In the genomic region with DNA sequence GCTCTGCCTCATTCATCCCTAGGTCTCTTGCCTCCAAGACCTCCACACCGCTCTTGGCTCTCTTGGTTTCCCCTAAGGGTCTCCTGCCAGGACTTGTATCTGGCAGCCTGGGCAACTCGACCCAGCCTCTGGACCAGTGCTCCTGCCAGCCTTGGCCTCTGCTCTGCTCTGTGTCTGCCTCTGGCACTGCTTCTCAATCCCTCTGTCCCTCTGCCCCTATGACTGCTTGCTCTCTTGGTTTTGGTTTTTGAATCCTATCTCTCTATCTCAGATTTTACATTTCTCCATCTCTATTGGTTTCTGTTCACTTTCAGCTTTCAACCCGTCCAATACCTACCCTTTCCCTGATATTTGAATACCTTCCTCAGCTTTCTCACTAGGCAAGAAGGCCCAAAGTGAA, we compare ENCODE assay signal across 10 cellular contexts. TPM values are rescaled to one million over a fixed set of nuclear protein-coding genes. Genes with fewer than 3 reads are reported as not detected.
DNase-seq lines count a peak whose midpoint lies in the region; ATAC-seq, FAIRE-seq and TF ChIP-seq lines count a peak whose summit lies in the region.
"Had no signal": no experiment of that assay in that cellular context is flagged by ENCODE, and none has a peak within 500 bp of the region (broad histone marks: within the 10 kb centered on the region; RNA-seq: fewer than 3 reads in every experiment).

No MANE protein-coding gene starts in this region.

- no peak for TF ChIP-seq EP300 in suprapubic skin (IDR thresholded peaks at IDR 0.05)

- peak; percentile 37 to 52 for ATAC-seq in activated CD4-positive, CD25-positive, alpha-beta regulatory T cell treated with anti-CD3 and anti-CD28 coated beads, Interleukin-2, amount 50 U/mL, for 24 hours
- peak; percentile 34 for ATAC-seq in activated naive CD8-positive, alpha-beta T cell treated with anti-CD3 and anti-CD28 coated beads, Interleukin-2, amount 10 ng/mL, durations not matched to agents 7 days and 5 days (ENCODE audit: low read depth)
- ATAC-seq in left lung, result no peak
- no peak for ATAC-seq in HG02588 (IDR thresholded peaks at IDR 0.05; ENCODE audit: unreplicated experiment)

- H3K27ac ChIP-seq in left lung (peak overlapping the region; percentile 73 to 87), suprapubic skin (peak overlapping the region; percentile 73)
- H3K27ac ChIP-seq: 22Rv1 had no signal

- H3K27me3 ChIP-seq in left lung (no peaks in the 10 kb centered on the region), suprapubic skin (no peaks in the 10 kb centered on the region)

- no peaks in the 10 kb centered on the region for H3K9me3 Mint-ChIP-seq in activated naive CD8-positive, alpha-beta T cell treated with anti-CD3 and anti-CD28 coated beads, Interleukin-2, amount 10 ng/mL, durations not matched to agents 7 days and 5 days

- peak overlapping the region; percentile 95 for H3K27ac Mint-ChIP-seq in activated naive CD8-positive, alpha-beta T cell treated with anti-CD3 and anti-CD28 coated beads, Interleukin-2, amount 10 ng/mL, durations not matched to agents 7 days and 5 days

- no peak for DNase-seq in activated CD4-positive, CD25-positive, alpha-beta regulatory T cell treated with anti-CD3 and anti-CD28 coated beads, Interleukin-2, amount 50 U/mL, for 72 hours
- no peak for DNase-seq in activated naive CD8-positive, alpha-beta T cell treated with anti-CD3 and anti-CD28 coated beads, Interleukin-2, amount 10 ng/mL, durations not matched to agents 7 days and 5 days
- DNase-seq in left lung (no peak), suprapubic skin (ENCODE audit: low spot score in 2 of 2) (no peak), GM03348 (ENCODE audit: low spot score) (no peak), HTR-8/SVneo (ENCODE audit: insufficient read length, low spot score) (no peak)

- H3K4me1 ChIP-seq in left lung (peaks cover 12 to 96% of the 10 kb centered on the region in 2 donors), suprapubic skin (peaks cover 80% of the 10 kb centered on the region)

- H3K9me3 ChIP-seq in left lung (no peaks in the 10 kb centered on the region), suprapubic skin (no peaks in the 10 kb centered on the region)

- WGBS in suprapubic skin, result 67% methylated on average over 3 of the region's 3 CpGs

- no peak for TF ChIP-seq POLR2A in suprapubic skin (IDR thresholded peaks at IDR 0.05)

- TF ChIP-seq CTCF in left lung (IDR thresholded peaks at IDR 0.05), result no peak
- no peak for TF ChIP-seq CTCF in suprapubic skin (IDR thresholded peaks at IDR 0.05)

- POLR2A ChIA-PET in activated naive CD8-positive, alpha-beta T cell treated with anti-CD3 and anti-CD28 coated beads, Interleukin-2, amount 10 ng/mL, durations not matched to agents 7 days and 5 days (lab: Charles Lee), result interaction anchor here (0.6 to 3.0 kb wide), 12 partner anchors 9 to 658 kb away, joined by 3 to 12 read pairs (median 4); a partner anchor contains a TSS

- peak overlapping the region in 1 of 2 donors; percentile 82 for H3K4me3 ChIP-seq in left lung
- H3K4me3 ChIP-seq in suprapubic skin, result peak overlapping the region; percentile 64

- H3K36me3 ChIP-seq in left lung, result peaks cover 0 to 33% of the 10 kb centered on the region in 2 donors
- H3K36me3 ChIP-seq in suprapubic skin, result peaks cover 26% of the 10 kb centered on the region

- peaks cover 17% of the 10 kb centered on the region for H3K36me3 Mint-ChIP-seq in activated naive CD8-positive, alpha-beta T cell treated with anti-CD3 and anti-CD28 coated beads, Interleukin-2, amount 10 ng/mL, durations not matched to agents 7 days and 5 days

- no peaks in the 10 kb centered on the region for H3K27me3 Mint-ChIP-seq in activated naive CD8-positive, alpha-beta T cell treated with anti-CD3 and anti-CD28 coated beads, Interleukin-2, amount 10 ng/mL, durations not matched to agents 7 days and 5 days

- FAIRE-seq in HTR-8/SVneo (lab: Jason Lieb, UNC), result no peak
- FAIRE-seq: RCC 7860 had no signal

- peak overlapping the region; percentile 73 for H3K4me3 Mint-ChIP-seq in activated naive CD8-positive, alpha-beta T cell treated with anti-CD3 and anti-CD28 coated beads, Interleukin-2, amount 10 ng/mL, durations not matched to agents 7 days and 5 days

- peaks cover 50% of the 10 kb centered on the region for H3K4me1 Mint-ChIP-seq in activated naive CD8-positive, alpha-beta T cell treated with anti-CD3 and anti-CD28 coated beads, Interleukin-2, amount 10 ng/mL, durations not matched to agents 7 days and 5 days

- intact Hi-C loops in left lung (cut with DNase I), result no loop called here

RNA-seq across cellular contexts. Expression of a gene that starts 6.3 kb away (rescaled TPM):
- total RNA-seq in activated naive CD8-positive, alpha-beta T cell treated with anti-CD3 and anti-CD28 coated beads, Interleukin-2, amount 10 ng/mL, durations not matched to agents 7 days and 5 days, result 10 to 100 TPM; 84.5 to 90.6 TPM
- total RNA-seq in left lung (100 to 1,000 TPM in 1 of 2 donors, 10 to 100 TPM in 1; 76.4 to 142 TPM), suprapubic skin (10 to 100 TPM; 16.3 to 36.4 (median 24.8) TPM)

RNA-seq across cellular contexts. Expression of a gene that starts 28.3 kb away (rescaled TPM):
- total RNA-seq in activated naive CD8-positive, alpha-beta T cell treated with anti-CD3 and anti-CD28 coated beads, Interleukin-2, amount 10 ng/mL, durations not matched to agents 7 days and 5 days, result 1 to 10 TPM; 1.4 to 2.0 TPM
- total RNA-seq in left lung (10 to 100 TPM; 18.1 to 19.0 TPM), suprapubic skin (100 to 1,000 TPM in 3 of 4 donors, 10 to 100 TPM in 1; 99.5 to 134 (median 113) TPM)

RNA-seq across cellular contexts. Expression of a gene that starts 48.5 kb away (rescaled TPM):
- total RNA-seq in activated naive CD8-positive, alpha-beta T cell treated with anti-CD3 and anti-CD28 coated beads, Interleukin-2, amount 10 ng/mL, durations not matched to agents 7 days and 5 days, result under 1 TPM; 0.39 to 0.65 TPM
- total RNA-seq in left lung (10 to 100 TPM in 1 of 2 donors, under 1 TPM in 1; 0.99 to 10.3 TPM), suprapubic skin (1 to 10 TPM in 1 of 4 donors, under 1 TPM in 3; 0.38 to 1.7 (median 0.73) TPM)

Comparison
In these comparisons a context has a peak if more than half of its experiments do, and no peak if none do; other contexts are left out.
1. ATAC-seq: peak in activated CD4-positive, CD25-positive, alpha-beta regulatory T cell treated with anti-CD3 and anti-CD28 coated beads, Interleukin-2, amount 50 U/mL, for 24 hours (2 of 2) and activated naive CD8-positive, alpha-beta T cell treated with anti-CD3 and anti-CD28 coated beads, Interleukin-2, amount 10 ng/mL, durations not matched to agents 7 days and 5 days (single experiment); none in left lung (single experiment) and HG02588 (single experiment).
2. RNA of a gene that starts 28.3 kb away (total RNA-seq): 99.5 to 134 TPM in suprapubic skin and 18.1 to 19.0 TPM in left lung; 1.4 to 2.0 TPM in activated naive CD8-positive, alpha-beta T cell treated with anti-CD3 and anti-CD28 coated beads, Interleukin-2, amount 10 ng/mL, durations not matched to agents 7 days and 5 days; every median in the first group is over 4 times any median in the second.